ENCODE assay signal across 20 cellular contexts in the genomic region with DNA sequence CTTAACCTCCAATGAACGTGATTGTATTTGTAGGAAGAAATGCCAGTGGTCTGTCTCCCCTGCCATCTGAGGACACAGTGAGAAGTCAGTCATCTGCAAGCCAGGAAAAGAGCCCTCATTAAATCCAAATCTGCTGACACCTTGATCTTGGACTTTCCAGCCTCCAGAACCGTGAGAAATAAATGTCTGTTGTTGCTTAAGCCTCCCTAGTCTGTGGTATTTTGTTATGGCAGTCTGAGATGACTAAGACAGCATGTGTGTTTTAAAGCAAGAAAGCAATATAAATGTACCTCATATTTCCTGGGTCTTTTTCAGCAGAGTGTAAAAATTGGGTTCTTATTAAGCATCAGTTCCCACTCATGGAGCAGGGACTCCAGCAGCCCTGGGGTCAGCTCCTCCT.
"Had no signal": no experiment of that assay in that cellular context is flagged by ENCODE, and none has a peak within 500 bp of the region (broad histone marks: within the 10 kb centered on the region; RNA-seq: fewer than 3 reads in every experiment).

No MANE protein-coding gene starts in this region.

- H3K4me1 Mint-ChIP-seq: activated naive CD4-positive, alpha-beta T cell treated with anti-CD3 and anti-CD28 coated beads, Interleukin-2, amount 10 ng/mL, durations not matched to agents 7 days and 5 days had no signal

- H3K36me3 Mint-ChIP-seq: activated CD8-positive, alpha-beta memory T cell treated with anti-CD3 and anti-CD28 coated beads, Interleukin-2, amount 10 ng/mL, durations not matched to agents 7 days and 5 days; activated naive CD4-positive, alpha-beta T cell treated with anti-CD3 and anti-CD28 coated beads, Interleukin-2, amount 10 ng/mL, durations not matched to agents 7 days and 5 days; brain; natural killer cell treated with Interleukin-12 subunit alpha and Interleukin-12 subunit beta and Interleukin-15 and Interleukin-18, amount 100 ng/mL, for 72 hours had no signal

- ATAC-seq: activated CD8-positive, alpha-beta memory T cell treated with anti-CD3 and anti-CD28 coated beads, Interleukin-2, amount 10 ng/mL, durations not matched to agents 7 days and 5 days; gastrocnemius medialis; pancreas; psoas muscle; stimulated activated naive CD8-positive, alpha-beta T cell treated with anti-CD3 and anti-CD28 coated beads, Interleukin-15, Interleukin-2, amounts not matched to agents 100 U/mL and 50 U/mL, for 24 hours had no signal

- DNase-seq: activated CD4-positive, alpha-beta memory T cell treated with anti-CD3 and anti-CD28 coated beads, Interleukin-2, amount 10 ng/mL, durations not matched to agents 7 days and 5 days; activated CD4-positive, alpha-beta T cell treated with anti-CD3 and anti-CD28 coated beads for 48 hours; activated CD8-positive, alpha-beta memory T cell treated with anti-CD3 and anti-CD28 coated beads, Interleukin-2, amount 10 ng/mL, durations not matched to agents 7 days and 5 days; activated naive CD4-positive, alpha-beta T cell treated with anti-CD3 and anti-CD28 coated beads, Interleukin-2, amount 10 ng/mL, durations not matched to agents 7 days and 5 days; activated T-cell treated with anti-CD3 and anti-CD28 coated beads for 4 hours; caudate nucleus; dermis blood vessel endothelial cell; effector CD8-positive, alpha-beta T cell; gastrocnemius medialis; hippocampal formation; left ventricle myocardium inferior; midbrain; pancreas; psoas muscle; stimulated activated CD4-positive, alpha-beta T cell treated with anti-CD3 and anti-CD28 coated beads, Interleukin-12 subunit alpha, Interleukin-12 subunit beta, amount 100 ng/mL, for 4 hours; stimulated activated CD4-positive, alpha-beta T cell treated with anti-CD3 and anti-CD28 coated beads, Interleukin-4, amount 100 ng/mL, for 4 hours; stimulated activated naive CD8-positive, alpha-beta T cell treated with anti-CD3 and anti-CD28 coated beads, Interleukin-15, Interleukin-2, amounts not matched to agents 100 U/mL and 50 U/mL, for 24 hours; upper lobe of left lung had no signal

- H3K4me3 Mint-ChIP-seq: activated CD4-positive, alpha-beta memory T cell treated with anti-CD3 and anti-CD28 coated beads, Interleukin-2, amount 10 ng/mL, durations not matched to agents 7 days and 5 days; activated CD8-positive, alpha-beta memory T cell treated with anti-CD3 and anti-CD28 coated beads, Interleukin-2, amount 10 ng/mL, durations not matched to agents 7 days and 5 days; activated naive CD4-positive, alpha-beta T cell treated with anti-CD3 and anti-CD28 coated beads, Interleukin-2, amount 10 ng/mL, durations not matched to agents 7 days and 5 days; brain; natural killer cell treated with Interleukin-12 subunit alpha and Interleukin-12 subunit beta and Interleukin-15 and Interleukin-18, amount 100 ng/mL, for 72 hours had no signal

- H3K9me3 Mint-ChIP-seq: activated CD4-positive, alpha-beta memory T cell treated with anti-CD3 and anti-CD28 coated beads, Interleukin-2, amount 10 ng/mL, durations not matched to agents 7 days and 5 days; activated naive CD4-positive, alpha-beta T cell treated with anti-CD3 and anti-CD28 coated beads, Interleukin-2, amount 10 ng/mL, durations not matched to agents 7 days and 5 days; natural killer cell treated with Interleukin-12 subunit alpha and Interleukin-12 subunit beta and Interleukin-15 and Interleukin-18, amount 100 ng/mL, for 72 hours had no signal

- H3K27ac Mint-ChIP-seq: activated CD4-positive, alpha-beta memory T cell treated with anti-CD3 and anti-CD28 coated beads, Interleukin-2, amount 10 ng/mL, durations not matched to agents 7 days and 5 days; activated CD8-positive, alpha-beta memory T cell treated with anti-CD3 and anti-CD28 coated beads, Interleukin-2, amount 10 ng/mL, durations not matched to agents 7 days and 5 days; activated naive CD4-positive, alpha-beta T cell treated with anti-CD3 and anti-CD28 coated beads, Interleukin-2, amount 10 ng/mL, durations not matched to agents 7 days and 5 days; brain; natural killer cell treated with Interleukin-12 subunit alpha and Interleukin-12 subunit beta and Interleukin-15 and Interleukin-18, amount 100 ng/mL, for 72 hours had no signal
